Comparison of ENCODE assay signal across 37 cellular contexts in genomic region chr9:130478152-130478551, GRCh38.
"Had no signal": no experiment of that assay in that cellular context is flagged by ENCODE, and none has a peak within 500 bp of the region (broad histone marks: within the 10 kb centered on the region; RNA-seq: fewer than 3 reads in every experiment).

No MANE protein-coding gene starts in this region.

- H3K27ac Mint-ChIP-seq: activated CD4-positive, alpha-beta memory T cell treated with anti-CD3 and anti-CD28 coated beads, Interleukin-2, amount 10 ng/mL, durations not matched to agents 7 days and 5 days; activated CD4-positive, alpha-beta T cell treated with anti-CD3 and anti-CD28 coated beads for 36 hours; activated CD4-positive, alpha-beta T cell treated with anti-CD3 and anti-CD28 coated beads, Interleukin-2, amount 10 ng/mL, durations not matched to agents 7 days and 5 days; activated CD8-positive, alpha-beta memory T cell treated with anti-CD3 and anti-CD28 coated beads, Interleukin-2, amount 10 ng/mL, durations not matched to agents 7 days and 5 days; activated CD8-positive, alpha-beta T cell treated with anti-CD3 and anti-CD28 coated beads, Interleukin-2, amount 10 ng/mL, durations not matched to agents 7 days and 5 days; activated naive CD4-positive, alpha-beta T cell treated with anti-CD3 and anti-CD28 coated beads, Interleukin-2, amount 10 ng/mL, durations not matched to agents 7 days and 5 days; activated naive CD4-positive, alpha-beta T cell treated with anti-CD3 and anti-CD28 coated beads, Interleukin-2, amount 50 U/mL, for 24 hours; activated naive CD8-positive, alpha-beta T cell; activated naive CD8-positive, alpha-beta T cell treated with anti-CD3 and anti-CD28 coated beads, Interleukin-2, amount 10 ng/mL, durations not matched to agents 7 days and 5 days; activated naive CD8-positive, alpha-beta T cell treated with anti-CD3 and anti-CD28 coated beads, Interleukin-2, amount 50 U/mL, for 24 hours; activated T-cell treated with anti-CD3 and anti-CD28 coated beads, Interleukin-2, amount 50 U/mL, for 24 hours; activated T-helper 2 cell treated with anti-CD3 and anti-CD28 coated beads, Interferon-gamma antibody, Interleukin-2, Interleukin-4, amounts not matched to agents 10 μg/mL and 5 μg/mL and 100 μg/mL, durations not matched to agents 14 hours and 24 hours and 36 hours; T-helper 2 cell treated with Interferon-gamma antibody and Interleukin-4, amounts not matched to agents 5 μg/mL and 100 μg/mL, for 36 hours; WTC11 had no signal

- FAIRE-seq: bronchial epithelial cell, TTC549 had no signal

- H3K9me3 Mint-ChIP-seq: activated CD4-positive, alpha-beta memory T cell treated with anti-CD3 and anti-CD28 coated beads, Interleukin-2, amount 10 ng/mL, durations not matched to agents 7 days and 5 days; activated CD4-positive, alpha-beta T cell treated with anti-CD3 and anti-CD28 coated beads, Interleukin-2, amount 10 ng/mL, durations not matched to agents 7 days and 5 days; activated naive CD4-positive, alpha-beta T cell treated with anti-CD3 and anti-CD28 coated beads, Interleukin-2, amount 10 ng/mL, durations not matched to agents 7 days and 5 days; activated naive CD4-positive, alpha-beta T cell treated with anti-CD3 and anti-CD28 coated beads, Interleukin-2, amount 50 U/mL, for 24 hours; activated naive CD8-positive, alpha-beta T cell treated with anti-CD3 and anti-CD28 coated beads, Interleukin-2, amount 10 ng/mL, durations not matched to agents 7 days and 5 days; activated naive CD8-positive, alpha-beta T cell treated with anti-CD3 and anti-CD28 coated beads, Interleukin-2, amount 50 U/mL, for 24 hours; activated T-cell treated with anti-CD3 and anti-CD28 coated beads, Interleukin-2, amount 50 U/mL, for 24 hours; activated T-helper 2 cell treated with anti-CD3 and anti-CD28 coated beads, Interferon-gamma antibody, Interleukin-2, Interleukin-4, amounts not matched to agents 10 μg/mL and 5 μg/mL and 100 μg/mL, durations not matched to agents 14 hours and 24 hours and 36 hours; central memory CD8-positive, alpha-beta T cell; T-helper 2 cell treated with Interferon-gamma antibody and Interleukin-4, amounts not matched to agents 5 μg/mL and 100 μg/mL, for 36 hours; WTC11 had no signal

- H3K27ac ChIP-seq: ascending aorta, cardiac muscle cell, VCaP had no signal

- H3K4me3 ChIP-seq: ascending aorta, cardiac muscle cell had no signal

- H3K4me1 ChIP-seq: ascending aorta had no signal

- H3K36me3 Mint-ChIP-seq: activated CD8-positive, alpha-beta memory T cell treated with anti-CD3 and anti-CD28 coated beads, Interleukin-2, amount 10 ng/mL, durations not matched to agents 7 days and 5 days; activated naive CD4-positive, alpha-beta T cell treated with anti-CD3 and anti-CD28 coated beads, Interleukin-2, amount 10 ng/mL, durations not matched to agents 7 days and 5 days; activated naive CD4-positive, alpha-beta T cell treated with anti-CD3 and anti-CD28 coated beads, Interleukin-2, amount 50 U/mL, for 24 hours; activated naive CD8-positive, alpha-beta T cell; activated naive CD8-positive, alpha-beta T cell treated with anti-CD3 and anti-CD28 coated beads, Interleukin-2, amount 10 ng/mL, durations not matched to agents 7 days and 5 days; WTC11 had no signal

- DNase-seq: activated CD4-positive, alpha-beta memory T cell treated with anti-CD3 and anti-CD28 coated beads, Interleukin-2, amount 10 ng/mL, durations not matched to agents 7 days and 5 days; activated CD4-positive, alpha-beta T cell treated with anti-CD3 and anti-CD28 coated beads for 1 hour; activated CD4-positive, alpha-beta T cell treated with anti-CD3 and anti-CD28 coated beads for 36 hours; activated CD4-positive, alpha-beta T cell treated with anti-CD3 and anti-CD28 coated beads for 48 hours; activated CD4-positive, alpha-beta T cell treated with anti-CD3 and anti-CD28 coated beads, Interleukin-2, amount 10 ng/mL, durations not matched to agents 7 days and 5 days; activated CD4-positive, alpha-beta T cell treated with anti-CD3 and anti-CD28 coated beads, Interleukin-2, amount 50 U/mL, for 48 hours; activated CD4-positive, CD25-positive, alpha-beta regulatory T cell; activated CD8-positive, alpha-beta memory T cell treated with anti-CD3 and anti-CD28 coated beads for 24 hours; activated CD8-positive, alpha-beta memory T cell treated with anti-CD3 and anti-CD28 coated beads, Interleukin-2, amount 10 ng/mL, durations not matched to agents 7 days and 5 days; activated CD8-positive, alpha-beta memory T cell treated with anti-CD3 and anti-CD28 coated beads, Interleukin-2, amount 50 U/mL, for 48 hours; activated CD8-positive, alpha-beta T cell treated with anti-CD3 and anti-CD28 coated beads, Interleukin-2, amount 10 ng/mL, durations not matched to agents 7 days and 5 days; activated effector memory CD4-positive, alpha-beta T cell treated with Interleukin-2 at 50 U/mL for 16 hours; activated gamma-delta T cell; activated naive CD4-positive, alpha-beta T cell treated with anti-CD3 and anti-CD28 coated beads, Interleukin-2, amount 10 ng/mL, durations not matched to agents 7 days and 5 days; activated naive CD4-positive, alpha-beta T cell treated with Interleukin-2 at 50 U/mL for 16 hours; activated naive CD8-positive, alpha-beta T cell treated with anti-CD3 and anti-CD28 coated beads, Interleukin-2, amount 10 ng/mL, durations not matched to agents 7 days and 5 days; activated naive CD8-positive, alpha-beta T cell treated with anti-CD3 and anti-CD28 coated beads, Interleukin-2, amount 50 U/mL, for 24 hours; activated T-cell treated with anti-CD3 and anti-CD28 coated beads, Interleukin-2, amount 50 U/mL, for 24 hours; activated T-cell treated with anti-CD3 and anti-CD28 coated beads, Interleukin-2, amount 50 U/mL, for 48 hours; amygdala; anterior cingulate cortex; caudate nucleus; cerebellar nuclear complex; T-helper 2 cell; T-helper 9 cell had no signal

- H3K4me1 Mint-ChIP-seq: activated CD4-positive, alpha-beta memory T cell treated with anti-CD3 and anti-CD28 coated beads, Interleukin-2, amount 10 ng/mL, durations not matched to agents 7 days and 5 days; activated CD4-positive, alpha-beta T cell treated with anti-CD3 and anti-CD28 coated beads for 36 hours; activated CD4-positive, alpha-beta T cell treated with anti-CD3 and anti-CD28 coated beads, Interleukin-2, amount 10 ng/mL, durations not matched to agents 7 days and 5 days; activated CD8-positive, alpha-beta memory T cell treated with anti-CD3 and anti-CD28 coated beads, Interleukin-2, amount 10 ng/mL, durations not matched to agents 7 days and 5 days; activated naive CD4-positive, alpha-beta T cell treated with anti-CD3 and anti-CD28 coated beads, Interleukin-2, amount 10 ng/mL, durations not matched to agents 7 days and 5 days; activated naive CD4-positive, alpha-beta T cell treated with anti-CD3 and anti-CD28 coated beads, Interleukin-2, amount 50 U/mL, for 24 hours; activated naive CD8-positive, alpha-beta T cell treated with anti-CD3 and anti-CD28 coated beads, Interleukin-2, amount 10 ng/mL, durations not matched to agents 7 days and 5 days; activated naive CD8-positive, alpha-beta T cell treated with anti-CD3 and anti-CD28 coated beads, Interleukin-2, amount 50 U/mL, for 24 hours; central memory CD8-positive, alpha-beta T cell had no signal

- H3K36me3 ChIP-seq: cardiac muscle cell had no signal

- ATAC-seq: activated CD4-positive, alpha-beta T cell treated with anti-CD3 and anti-CD28 coated beads for 36 hours; activated CD4-positive, CD25-positive, alpha-beta regulatory T cell treated with anti-CD3 and anti-CD28 coated beads, Interleukin-2, amount 50 U/mL, for 24 hours; activated CD8-positive, alpha-beta memory T cell treated with anti-CD3 and anti-CD28 coated beads, Interleukin-2, amount 10 ng/mL, durations not matched to agents 7 days and 5 days; activated CD8-positive, alpha-beta T cell treated with anti-CD3 and anti-CD28 coated beads, Interleukin-2, amount 10 ng/mL, durations not matched to agents 7 days and 5 days; activated naive CD8-positive, alpha-beta T cell treated with anti-CD3 and anti-CD28 coated beads, Interleukin-2, amount 50 U/mL, for 24 hours; WTC11 had no signal

- H3K4me3 Mint-ChIP-seq: activated CD4-positive, alpha-beta memory T cell treated with anti-CD3 and anti-CD28 coated beads, Interleukin-2, amount 10 ng/mL, durations not matched to agents 7 days and 5 days; activated CD4-positive, alpha-beta T cell treated with anti-CD3 and anti-CD28 coated beads for 36 hours; activated CD4-positive, alpha-beta T cell treated with anti-CD3 and anti-CD28 coated beads, Interleukin-2, amount 10 ng/mL, durations not matched to agents 7 days and 5 days; activated CD8-positive, alpha-beta memory T cell treated with anti-CD3 and anti-CD28 coated beads, Interleukin-2, amount 10 ng/mL, durations not matched to agents 7 days and 5 days; activated CD8-positive, alpha-beta T cell treated with anti-CD3 and anti-CD28 coated beads, Interleukin-2, amount 10 ng/mL, durations not matched to agents 7 days and 5 days; activated naive CD4-positive, alpha-beta T cell treated with anti-CD3 and anti-CD28 coated beads, Interleukin-2, amount 10 ng/mL, durations not matched to agents 7 days and 5 days; activated naive CD4-positive, alpha-beta T cell treated with anti-CD3 and anti-CD28 coated beads, Interleukin-2, amount 50 U/mL, for 24 hours; activated naive CD8-positive, alpha-beta T cell; activated naive CD8-positive, alpha-beta T cell treated with anti-CD3 and anti-CD28 coated beads, Interleukin-2, amount 10 ng/mL, durations not matched to agents 7 days and 5 days; activated naive CD8-positive, alpha-beta T cell treated with anti-CD3 and anti-CD28 coated beads, Interleukin-2, amount 50 U/mL, for 24 hours; activated T-cell treated with anti-CD3 and anti-CD28 coated beads, Interleukin-2, amount 50 U/mL, for 24 hours; central memory CD8-positive, alpha-beta T cell; T-helper 2 cell treated with Interferon-gamma antibody and Interleukin-4, amounts not matched to agents 5 μg/mL and 100 μg/mL, for 36 hours; WTC11 had no signal

- H3K27me3 ChIP-seq: ascending aorta, cardiac muscle cell had no signal

- H3K9me3 ChIP-seq: ascending aorta had no signal
